In genomic region chr20:48794360-48794759, GRCh38 we compare ENCODE assay signal across 10 cellular contexts. TPM values are rescaled to one million over a fixed set of nuclear protein-coding genes. Genes with fewer than 3 reads are reported as not detected.
DNase-seq lines count a peak whose midpoint lies in the region; TF ChIP-seq lines count a peak whose summit lies in the region.
"Had no signal": no experiment of that assay in that cellular context is flagged by ENCODE, and none has a peak within 500 bp of the region (broad histone marks: within the 10 kb centered on the region; RNA-seq: fewer than 3 reads in every experiment).

No MANE protein-coding gene starts in this region.

- H3K9me3 Mint-ChIP-seq in CD8-positive, alpha-beta memory T cell: no peaks in the 10 kb centered on the region
- H3K9me3 Mint-ChIP-seq in IgD-negative memory B cell: no peaks in the 10 kb centered on the region

- H3K4me3 Mint-ChIP-seq in CD8-positive, alpha-beta memory T cell: peak overlapping the region in 3 of 7 donors; percentile 16 to 45 (median 41)
- H3K4me3 Mint-ChIP-seq in IgD-negative memory B cell: no peak overlapping the region

- peaks cover 0 to 23% (median 2%) of the 10 kb centered on the region in 3 donors for H3K36me3 Mint-ChIP-seq in CD8-positive, alpha-beta memory T cell
- H3K36me3 Mint-ChIP-seq in IgD-negative memory B cell: peaks cover 4% of the 10 kb centered on the region

- peaks cover 54% of the 10 kb centered on the region for H3K4me1 ChIP-seq in CD8-positive, alpha-beta memory T cell (ENCODE audit: insufficient read depth, low read length)
- H3K4me1 ChIP-seq in ectodermal cell (ENCODE audit: control insufficient read depth, insufficient read depth, low read length) (peaks cover 46% of the 10 kb centered on the region), neuron (ENCODE audit: insufficient read depth, low read length) (peaks cover 79% of the 10 kb centered on the region), BE2C (no peaks in the 10 kb centered on the region)
- H3K4me1 ChIP-seq: parathyroid adenoma had no signal

- POLR2A ChIA-PET in CD8-positive, alpha-beta memory T cell (lab: Charles Lee): no interaction called here

- peak overlapping the region; percentile 44 to 96 (median 84) for H3K27ac Mint-ChIP-seq in CD8-positive, alpha-beta memory T cell
- H3K27ac Mint-ChIP-seq in IgD-negative memory B cell: peak overlapping the region; percentile 13 to 83 (median 50)

- peaks cover 0 to 2% of the 10 kb centered on the region in 2 donors for H3K27me3 Mint-ChIP-seq in CD8-positive, alpha-beta memory T cell
- H3K27me3 Mint-ChIP-seq in IgD-negative memory B cell: no peaks in the 10 kb centered on the region

- peak in 1 of 5 donors; percentile 44 for DNase-seq in CD8-positive, alpha-beta memory T cell
- no peak for DNase-seq in GF-D8 (lab: John Stamatoyannopoulos, UW)
- no peak for DNase-seq in ureter (ENCODE audit: low spot score)
- DNase-seq in BE2C: no peak
- DNase-seq: NCI-H2029 treated with DMSO at 0.1 percent for 48 hours had no signal

- no peaks in the 10 kb centered on the region for H3K36me3 ChIP-seq in CD8-positive, alpha-beta memory T cell (ENCODE audit: insufficient read depth, low read length)
- H3K36me3 ChIP-seq in ectodermal cell (ENCODE audit: control insufficient read depth, insufficient read depth, low read length): no peaks in the 10 kb centered on the region
- no peaks in the 10 kb centered on the region for H3K36me3 ChIP-seq in neuron (ENCODE audit: insufficient read depth, low read length)
- no peaks in the 10 kb centered on the region for H3K36me3 ChIP-seq in BE2C

- peaks cover 28 to 96% (median 81%) of the 10 kb centered on the region in 3 donors for H3K4me1 Mint-ChIP-seq in CD8-positive, alpha-beta memory T cell
- peaks cover 57 to 74% (median 67%) of the 10 kb centered on the region in 3 donors for H3K4me1 Mint-ChIP-seq in IgD-negative memory B cell

- CTCF ChIA-PET in CD8-positive, alpha-beta memory T cell (lab: Charles Lee): no interaction called here

- peak overlapping the region; percentile 24 for H3K27ac ChIP-seq in CD8-positive, alpha-beta memory T cell (ENCODE audit: low read depth, low read length)
- peak overlapping the region; percentile 92 for H3K27ac ChIP-seq in ectodermal cell (ENCODE audit: insufficient read depth, low read depth, low read length, poor library complexity, severe bottlenecking)
- H3K27ac ChIP-seq: parathyroid adenoma, RWPE1 had no signal

- no peak overlapping the region for H3K4me3 ChIP-seq in CD8-positive, alpha-beta memory T cell (ENCODE audit: low read length)
- peak overlapping the region; percentile 11 for H3K4me3 ChIP-seq in ectodermal cell (ENCODE audit: insufficient read depth, low read depth, low read length)
- peak overlapping the region; percentile 11 for H3K4me3 ChIP-seq in neuron (ENCODE audit: low read length)
- no peak overlapping the region for H3K4me3 ChIP-seq in BE2C (ENCODE audit: low read depth, low read length)

- no peak for TF ChIP-seq CTCF in BE2C (IDR thresholded peaks at IDR 0.05; ENCODE audit: low read depth, low read length)

- 5 to 10% methylated on average over 5 of the region's 5 CpGs for WGBS in ectodermal cell, 2 experiments

- no peaks in the 10 kb centered on the region for H3K9me3 ChIP-seq in CD8-positive, alpha-beta memory T cell (ENCODE audit: low read length)
- H3K9me3 ChIP-seq in ectodermal cell (ENCODE audit: control insufficient read depth, low read length) (no peaks in the 10 kb centered on the region), neuron (ENCODE audit: low read length) (no peaks in the 10 kb centered on the region), BE2C (no peaks in the 10 kb centered on the region)

- no peak overlapping the region for H2AFZ ChIP-seq in neuron (ENCODE audit: low read depth, low read length)
- H2AFZ ChIP-seq: parathyroid adenoma had no signal

- H3K27me3 ChIP-seq in CD8-positive, alpha-beta memory T cell (ENCODE audit: insufficient read depth, low read length, poor library complexity, severe bottlenecking): no peaks in the 10 kb centered on the region
- H3K27me3 ChIP-seq in ectodermal cell (ENCODE audit: control insufficient read depth, insufficient read depth, low read length, poor library complexity, severe bottlenecking) (no peaks in the 10 kb centered on the region), neuron (ENCODE audit: insufficient read depth, low read length) (no peaks in the 10 kb centered on the region), BE2C (no peaks in the 10 kb centered on the region)

RNA-seq across cellular contexts. Expression of gene PREX1, which starts 33.4 kb away (rescaled TPM):
- total RNA-seq in CD8-positive, alpha-beta memory T cell: 10 to 100 TPM; 90.0 to 90.5 TPM
- 89.5 TPM for polyA plus RNA-seq in CD8-positive, alpha-beta memory T cell
- polyA plus RNA-seq in IgD-negative memory B cell: 41.7 TPM
- 25.4 TPM for polyA plus RNA-seq in ectodermal cell (2013, experiment 1 of 4)
- polyA plus RNA-seq in ectodermal cell (2013, experiment 2 of 4): 22.7 TPM
- 20.4 TPM for polyA plus RNA-seq in ectodermal cell (2013, experiment 3 of 4)
- 20.3 TPM for polyA plus RNA-seq in ectodermal cell (2013, experiment 4 of 4)
- total RNA-seq in ureter: 19.9 TPM
- 8.8 TPM for polyA plus RNA-seq in BE2C (2012; ENCODE audit: insufficient read depth, insufficient read length, low read depth)

Comparison
In these comparisons a context has a peak if more than half of its experiments do, and no peak if none do; other contexts are left out.
1. H3K4me3 ChIP-seq: peak in ectodermal cell (single experiment) and neuron (single experiment); none in CD8-positive, alpha-beta memory T cell (single experiment) and BE2C (single experiment).